Comparison of ENCODE assay signal across 15 cellular contexts in genomic region chr11:22786475-22786874, GRCh38. TPM values are rescaled to one million over a fixed set of nuclear protein-coding genes. Genes with fewer than 3 reads are reported as not detected.
DNase-seq lines count a peak whose midpoint lies in the region; ATAC-seq and TF ChIP-seq lines count a peak whose summit lies in the region.
"Had no signal": no experiment of that assay in that cellular context is flagged by ENCODE, and none has a peak within 500 bp of the region (broad histone marks: within the 10 kb centered on the region; RNA-seq: fewer than 3 reads in every experiment).

No MANE protein-coding gene starts in this region.

- BruUV-seq in MCF 10A (replicated peaks; lab: Mats Ljungman, UMichigan): no TSS peak

- peak; percentile 92 for ATAC-seq in GM19043 (IDR thresholded peaks at IDR 0.05; ENCODE audit: low read depth, unreplicated experiment)
- peak; percentile 91 for ATAC-seq in GM21786 (IDR thresholded peaks at IDR 0.05; ENCODE audit: unreplicated experiment)
- peak; percentile 80 for ATAC-seq in HG03108 (IDR thresholded peaks at IDR 0.05; ENCODE audit: unreplicated experiment)
- ATAC-seq: body of pancreas; left cardiac atrium; stimulated activated naive B cell treated with anti-CD40 and anti-IgM and Interleukin-4, amounts not matched to agents 10 μg/mL and 1 μg/mL and 100 μg/mL, for 72 hours had no signal

- no peaks in the 10 kb centered on the region for H3K36me3 ChIP-seq in smooth muscle cell (ENCODE audit: low read depth)
- H3K36me3 ChIP-seq: SJCRH30 had no signal

- H3K9me3 Mint-ChIP-seq in MCF 10A (ENCODE audit: unreplicated experiment): no peaks in the 10 kb centered on the region
- H3K9me3 Mint-ChIP-seq: activated T-cell treated with anti-CD3 and anti-CD28 coated beads, Interleukin-2, amount 50 U/mL, for 24 hours; stimulated activated naive B cell treated with anti-CD40 and anti-IgM and Interleukin-4, amounts not matched to agents 10 μg/mL and 1 μg/mL and 100 μg/mL, for 72 hours had no signal

- H3K27ac Mint-ChIP-seq in MCF 10A (ENCODE audit: low read depth, unreplicated experiment): no peak overlapping the region
- H3K27ac Mint-ChIP-seq: activated T-cell treated with anti-CD3 and anti-CD28 coated beads, Interleukin-2, amount 50 U/mL, for 24 hours; stimulated activated naive B cell treated with anti-CD40 and anti-IgM and Interleukin-4, amounts not matched to agents 10 μg/mL and 1 μg/mL and 100 μg/mL, for 72 hours had no signal

- no peak overlapping the region for H2AFZ ChIP-seq in smooth muscle cell (ENCODE audit: low read depth)

- no peaks in the 10 kb centered on the region for H3K4me1 ChIP-seq in smooth muscle cell (ENCODE audit: low read depth)
- H3K4me1 ChIP-seq: body of pancreas, Caco-2 had no signal

- H3K79me2 ChIP-seq in smooth muscle cell (ENCODE audit: low read depth): no peaks in the 10 kb centered on the region

- no peaks in the 10 kb centered on the region for H4K20me1 ChIP-seq in smooth muscle cell (ENCODE audit: low read depth)

- intact Hi-C loops in MCF 10A (cut with micrococcal nuclease): loop anchor here (2.0 kb wide), 1 partner anchor 116 kb away; no protein-coding TSS in a partner anchor

- no peak overlapping the region for H3K4me2 ChIP-seq in smooth muscle cell

- DNase-seq in C1 segment of cervical spinal cord (lab: John Stamatoyannopoulos, UW): no peak
- DNase-seq in NOMO-1 treated with DMSO at 0.1 percent for 48 hours (lab: John Stamatoyannopoulos, UW; ENCODE audit: unreplicated experiment): no peak
- no peak for DNase-seq in MCF 10A (ENCODE audit: unreplicated experiment)
- DNase-seq in smooth muscle cell (lab: John Stamatoyannopoulos, UW; ENCODE audit: unreplicated experiment): no peak
- DNase-seq: activated T-cell treated with anti-CD3 and anti-CD28 coated beads, Interleukin-2, amount 50 U/mL, for 24 hours; body of pancreas; Caco-2; glutamatergic neuron; left cardiac atrium; NCI-H510A treated with DMSO at 0.1 percent for 48 hours; SJCRH30; stimulated activated naive B cell treated with anti-CD40 and anti-IgM and Interleukin-4, amounts not matched to agents 10 μg/mL and 1 μg/mL and 100 μg/mL, for 72 hours had no signal

- POLR2A ChIA-PET in MCF 10A (lab: Yijun Ruan, JAX): no interaction called here

- H3K27me3 ChIP-seq in smooth muscle cell (ENCODE audit: low read depth): no peaks in the 10 kb centered on the region
- H3K27me3 ChIP-seq: body of pancreas, SJCRH30 had no signal

- 86% methylated on average over 3 of the region's 3 CpGs for WGBS in smooth muscle cell (ENCODE audit: low lambda C conversion rate)

- no peaks in the 10 kb centered on the region for H3K9me3 ChIP-seq in smooth muscle cell (replicated peaks; ENCODE audit: low read depth)
- H3K9me3 ChIP-seq: Caco-2, SJCRH30 had no signal

- no peak overlapping the region for H3K4me3 Mint-ChIP-seq in MCF 10A (ENCODE audit: unreplicated experiment)
- H3K4me3 Mint-ChIP-seq: activated T-cell treated with anti-CD3 and anti-CD28 coated beads, Interleukin-2, amount 50 U/mL, for 24 hours; stimulated activated naive B cell treated with anti-CD40 and anti-IgM and Interleukin-4, amounts not matched to agents 10 μg/mL and 1 μg/mL and 100 μg/mL, for 72 hours had no signal

- H3K4me1 Mint-ChIP-seq in MCF 10A (ENCODE audit: insufficient read depth, unreplicated experiment): no peaks in the 10 kb centered on the region
- H3K4me1 Mint-ChIP-seq: stimulated activated naive B cell treated with anti-CD40 and anti-IgM and Interleukin-4, amounts not matched to agents 10 μg/mL and 1 μg/mL and 100 μg/mL, for 72 hours had no signal

- H3K4me3 ChIP-seq in smooth muscle cell: no peak overlapping the region
- H3K4me3 ChIP-seq: body of pancreas, SJCRH30 had no signal

- TF ChIP-seq CTCF in MCF 10A (IDR thresholded peaks at IDR 0.05; ENCODE audit: unreplicated experiment) (no peak), smooth muscle cell (IDR thresholded peaks at IDR 0.05; ENCODE audit: borderline replicate concordance, insufficient read depth, poor library complexity, severe bottlenecking) (no peak)

- H3K27ac ChIP-seq in smooth muscle cell (ENCODE audit: low read depth): no peak overlapping the region
- H3K27ac ChIP-seq: body of pancreas, SJCRH30 had no signal

- CTCF ChIA-PET in MCF 10A (lab: Yijun Ruan, JAX): interaction anchor here (0.8 to 2.9 kb wide), 15 partner anchors 9 to 469 kb away, joined by 3 to 30 read pairs (median 4); no protein-coding TSS in a partner anchor

- H3K27me3 Mint-ChIP-seq in MCF 10A (ENCODE audit: insufficient read depth, unreplicated experiment): peaks cover 23% of the 10 kb centered on the region
- H3K27me3 Mint-ChIP-seq: stimulated activated naive B cell treated with anti-CD40 and anti-IgM and Interleukin-4, amounts not matched to agents 10 μg/mL and 1 μg/mL and 100 μg/mL, for 72 hours had no signal

- no peaks in the 10 kb centered on the region for H3K36me3 Mint-ChIP-seq in MCF 10A (ENCODE audit: insufficient read depth, unreplicated experiment)
- H3K36me3 Mint-ChIP-seq: stimulated activated naive B cell treated with anti-CD40 and anti-IgM and Interleukin-4, amounts not matched to agents 10 μg/mL and 1 μg/mL and 100 μg/mL, for 72 hours had no signal

- no peaks in the 10 kb centered on the region for H3F3A ChIP-seq in smooth muscle cell (ENCODE audit: low read depth)

- no peak overlapping the region for H3K9ac ChIP-seq in smooth muscle cell (ENCODE audit: low read depth)

RNA-seq across cellular contexts. Expression of gene SVIP, which starts 43.1 kb away (rescaled TPM):
- total RNA-seq in MCF 10A (2022): 8.6 and 8.8 TPM in 2 replicates
- 1.3 and 3.7 TPM in 2 replicates for total RNA-seq in smooth muscle cell
- 1.1 and 3.4 TPM in 2 replicates for polyA plus RNA-seq in smooth muscle cell
